ENCODE assay signal across 2 cellular contexts in the genomic region with DNA sequence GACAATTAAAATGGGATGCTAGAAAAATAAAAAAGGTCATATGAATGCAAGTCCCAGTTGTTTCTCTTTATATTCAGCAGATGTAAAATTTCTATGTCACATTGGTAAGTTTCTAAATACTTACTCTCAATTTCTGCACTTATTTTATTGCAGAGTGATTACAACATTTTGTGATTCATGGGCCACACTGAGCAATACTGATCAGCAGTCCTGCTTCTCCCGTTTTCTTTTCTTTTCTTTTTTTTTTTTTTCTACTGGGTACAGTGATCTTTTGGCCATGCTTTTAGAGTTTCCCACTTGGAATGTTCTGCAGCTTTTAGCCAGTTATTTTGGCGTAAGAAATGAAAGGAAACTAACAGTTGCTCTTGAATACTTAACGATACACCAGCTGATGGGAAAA.
TF ChIP-seq lines count a peak whose summit lies in the region.

No MANE protein-coding gene starts in this region.

TF ChIP-seq in A549, 52 proteins besides CTCF, POLR2A, EP300 and RAD21:
- TF ChIP-seq JUNB (IDR thresholded peaks at IDR 0.05) (peak; percentile 47; the same call in 1 of the 2 replicates), ZNF302 (CRISPR knock-in tag; IDR thresholded peaks at IDR 0.05) (no peak), CEBPB (IDR thresholded peaks at IDR 0.05) (peak; percentile 57 to 72; a peak in 3 of 4 replicates), FOSL2 (IDR thresholded peaks at IDR 0.05) (peak; percentile 16; the same call in 1 of the 2 replicates), FOSL2 (CRISPR knock-in tag; IDR thresholded peaks at IDR 0.05) (no peak)

TF ChIP-seq in IMR-90, 13 proteins besides CTCF, POLR2A, EP300 and RAD21:
- TF ChIP-seq FOS (IDR thresholded peaks at IDR 0.05; ENCODE audit: low read depth, low read length) (peak; percentile 20; the same call in 1 of the 2 replicates), CEBPB (IDR thresholded peaks at IDR 0.05; ENCODE audit: low read depth, low read length) (peak; percentile 95)
- TF ChIP-seq, protein P1, sequence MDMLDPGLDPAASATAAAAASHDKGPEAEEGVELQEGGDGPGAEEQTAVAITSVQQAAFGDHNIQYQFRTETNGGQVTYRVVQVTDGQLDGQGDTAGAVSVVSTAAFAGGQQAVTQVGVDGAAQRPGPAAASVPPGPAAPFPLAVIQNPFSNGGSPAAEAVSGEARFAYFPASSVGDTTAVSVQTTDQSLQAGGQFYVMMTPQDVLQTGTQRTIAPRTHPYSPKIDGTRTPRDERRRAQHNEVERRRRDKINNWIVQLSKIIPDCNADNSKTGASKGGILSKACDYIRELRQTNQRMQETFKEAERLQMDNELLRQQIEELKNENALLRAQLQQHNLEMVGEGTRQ (IDR thresholded peaks at IDR 0.05; ENCODE audit: low read depth, low read length), result no peak
TF ChIP-seq in IMR-90: peak in this region for 2.
